Comparison of ENCODE assay signal across 3 cellular contexts in the genomic region with DNA sequence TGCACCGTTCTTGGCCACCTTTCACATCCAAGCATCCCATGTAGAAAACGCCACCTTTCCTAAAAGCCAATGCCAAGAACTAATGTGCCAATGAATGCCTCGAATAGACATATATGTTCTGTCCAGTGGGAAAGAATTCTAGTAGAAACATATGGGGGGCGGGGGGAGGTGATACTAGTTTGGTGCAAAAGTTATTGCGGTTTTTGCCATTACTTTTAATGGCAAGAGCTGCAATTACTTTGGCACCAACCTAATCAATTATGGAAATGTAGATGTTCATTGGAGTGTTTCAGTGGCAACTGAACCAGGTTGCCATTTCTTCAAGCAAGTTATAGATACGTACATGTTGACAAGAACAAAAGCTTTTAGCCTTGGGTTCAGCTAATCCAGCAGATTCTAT.
TF ChIP-seq lines count a peak whose summit lies in the region.

No MANE protein-coding gene starts in this region.

TF ChIP-seq in HepG2, 621 proteins besides CTCF, POLR2A, EP300 and RAD21 (continues in another document):
- no peak for TF ChIP-seq ATF4 (CRISPR knock-in tag; IDR thresholded peaks at IDR 0.05)
- no peak for TF ChIP-seq HOXD1 (CRISPR knock-in tag; IDR thresholded peaks at IDR 0.05)
- TF ChIP-seq ZNF772 (CRISPR knock-in tag; IDR thresholded peaks at IDR 0.05) = no peak
- TF ChIP-seq SMARCC2 (IDR thresholded peaks at IDR 0.05) = no peak
- TF ChIP-seq, protein P1, sequence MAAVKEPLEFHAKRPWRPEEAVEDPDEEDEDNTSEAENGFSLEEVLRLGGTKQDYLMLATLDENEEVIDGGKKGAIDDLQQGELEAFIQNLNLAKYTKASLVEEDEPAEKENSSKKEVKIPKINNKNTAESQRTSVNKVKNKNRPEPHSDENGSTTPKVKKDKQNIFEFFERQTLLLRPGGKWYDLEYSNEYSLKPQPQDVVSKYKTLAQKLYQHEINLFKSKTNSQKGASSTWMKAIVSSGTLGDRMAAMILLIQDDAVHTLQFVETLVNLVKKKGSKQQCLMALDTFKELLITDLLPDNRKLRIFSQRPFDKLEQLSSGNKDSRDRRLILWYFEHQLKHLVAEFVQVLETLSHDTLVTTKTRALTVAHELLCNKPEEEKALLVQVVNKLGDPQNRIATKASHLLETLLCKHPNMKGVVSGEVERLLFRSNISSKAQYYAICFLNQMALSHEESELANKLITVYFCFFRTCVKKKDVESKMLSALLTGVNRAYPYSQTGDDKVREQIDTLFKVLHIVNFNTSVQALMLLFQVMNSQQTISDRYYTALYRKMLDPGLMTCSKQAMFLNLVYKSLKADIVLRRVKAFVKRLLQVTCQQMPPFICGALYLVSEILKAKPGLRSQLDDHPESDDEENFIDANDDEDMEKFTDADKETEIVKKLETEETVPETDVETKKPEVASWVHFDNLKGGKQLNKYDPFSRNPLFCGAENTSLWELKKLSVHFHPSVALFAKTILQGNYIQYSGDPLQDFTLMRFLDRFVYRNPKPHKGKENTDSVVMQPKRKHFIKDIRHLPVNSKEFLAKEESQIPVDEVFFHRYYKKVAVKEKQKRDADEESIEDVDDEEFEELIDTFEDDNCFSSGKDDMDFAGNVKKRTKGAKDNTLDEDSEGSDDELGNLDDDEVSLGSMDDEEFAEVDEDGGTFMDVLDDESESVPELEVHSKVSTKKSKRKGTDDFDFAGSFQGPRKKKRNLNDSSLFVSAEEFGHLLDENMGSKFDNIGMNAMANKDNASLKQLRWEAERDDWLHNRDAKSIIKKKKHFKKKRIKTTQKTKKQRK (IDR thresholded peaks at IDR 0.05; ENCODE audit: low read length) = no peak

TF ChIP-seq in HEK293T, 16 proteins besides CTCF, POLR2A, EP300 and RAD21:
- TF ChIP-seq ELF4 (IDR thresholded peaks at IDR 0.05) (peak; percentile 67; the same call in 1 of the 2 replicates), L3MBTL2 (conservative IDR thresholded peaks at IDR 0.05) (no peak), BHLHE40 (IDR thresholded peaks at IDR 0.05; ENCODE audit: borderline replicate concordance) (no peak), SUZ12 (IDR thresholded peaks at IDR 0.05) (no peak)

TF ChIP-seq in K562, 482 proteins besides CTCF, POLR2A, EP300 and RAD21:
- TF ChIP-seq ZBTB40 (IDR thresholded peaks at IDR 0.05) (peak; percentile 58; the same call in 1 of the 2 replicates), ZBTB40 (CRISPR knock-in tag; IDR thresholded peaks at IDR 0.05) (no peak), ZFP36 (IDR thresholded peaks at IDR 0.05; ENCODE audit: low read depth, low read length, partially characterized antibody) (no peak)
